ENCODE assay signal across 8 cellular contexts in the genomic region with DNA sequence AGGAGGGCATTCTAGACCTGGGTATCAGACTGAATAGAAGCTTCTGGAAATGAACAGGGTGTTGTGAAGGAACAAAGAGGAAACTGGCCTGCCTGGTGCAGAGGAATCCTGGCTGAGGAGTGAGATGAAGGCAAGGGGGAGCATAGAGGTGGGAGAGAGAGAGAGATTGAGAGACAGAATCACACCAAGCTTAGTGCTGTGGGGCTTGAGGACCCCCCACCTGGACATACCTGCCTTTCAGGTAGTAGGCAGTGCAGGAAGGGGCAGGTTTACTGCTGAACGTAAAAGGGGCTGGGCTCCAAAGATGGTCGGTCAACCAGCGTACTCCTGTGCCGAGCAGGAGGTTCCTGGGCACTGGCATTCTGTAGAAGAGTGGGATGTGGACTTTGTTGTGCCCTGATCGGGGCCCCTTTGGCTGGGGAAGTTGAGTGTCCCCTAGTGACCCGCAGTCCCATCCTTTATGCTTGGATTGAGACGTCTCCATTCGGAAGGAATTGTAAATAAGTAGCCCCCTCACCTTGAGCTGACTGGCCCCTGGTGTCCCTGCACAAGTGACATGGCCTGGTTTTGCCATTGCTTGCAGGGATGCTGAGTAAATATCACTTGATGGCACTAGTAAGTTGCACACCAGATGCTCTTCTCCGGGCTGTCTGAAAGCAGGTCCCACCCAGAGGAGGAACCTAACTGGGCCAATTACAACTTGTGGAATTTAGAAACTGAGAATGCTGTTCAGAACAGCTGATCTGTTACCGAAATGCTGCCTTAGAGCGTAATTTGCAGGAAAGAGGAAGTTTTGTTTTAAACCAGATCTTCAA. TPM values are rescaled to one million over a fixed set of nuclear protein-coding genes. Genes with fewer than 3 reads are reported as not detected.
DNase-seq lines count a peak whose midpoint lies in the region; ATAC-seq and TF ChIP-seq lines count a peak whose summit lies in the region.

No MANE protein-coding gene starts in this region.

- DNase-seq in CD8-positive, alpha-beta T cell, result peak in 6 of 7 experiments; percentile 27 to 58 (median 44)
- DNase-seq in KG1 (lab: John Stamatoyannopoulos, UW) (peak; percentile 51), endodermal cell (peak; percentile 56), mesothelial cell of epicardium (ENCODE audit: low spot score in 2 of 2, unreplicated experiment in 2 of 2) (no peak), NCI-H2171 (lab: John Stamatoyannopoulos, UW) (no peak)
- peak; percentile 79 for DNase-seq in activated CD4-positive, alpha-beta T cell treated with anti-CD3 and anti-CD28 coated beads, Interleukin-2, amount 10 ng/mL, durations not matched to agents 7 days and 5 days

- H3K9me3 ChIP-seq in CD8-positive, alpha-beta T cell (ENCODE audit: low read length), result no peaks in the 10 kb centered on the region
- H3K9me3 ChIP-seq in endodermal cell (ENCODE audit: control insufficient read depth, low read length), result no peaks in the 10 kb centered on the region

- peak overlapping the region; percentile 28 for H3K9ac ChIP-seq in endodermal cell (ENCODE audit: extremely low read depth, low read length, poor library complexity, severe bottlenecking)

- no peak overlapping the region for H3K27ac ChIP-seq in CD8-positive, alpha-beta T cell (ENCODE audit: low read depth, low read length)
- no peak overlapping the region for H3K27ac ChIP-seq in endodermal cell (ENCODE audit: low read depth, low read length)

- ATAC-seq in CD8-positive, alpha-beta T cell, result peak; percentile 43
- ATAC-seq in GM21367 (IDR thresholded peaks at IDR 0.05; ENCODE audit: unreplicated experiment), result peak; percentile 45

- 82 to 83% methylated on average over 9 to 11 of the region's 11 CpGs for WGBS in endodermal cell (ENCODE audit: insufficient coverage in 1 of 2, insufficient read length in 1 of 2), 2 experiments

- intact Hi-C loops in CD8-positive, alpha-beta T cell (cut with DNase I, micrococcal nuclease), result loop anchor here (1.0 to 10.0 kb wide), 7 partner anchors 31 to 457 kb away; a partner anchor contains a TSS

- H3K4me3 Mint-ChIP-seq in CD8-positive, alpha-beta T cell, result peak overlapping the region; percentile 80
- H3K4me3 Mint-ChIP-seq in activated CD4-positive, alpha-beta T cell treated with anti-CD3 and anti-CD28 coated beads, Interleukin-2, amount 10 ng/mL, durations not matched to agents 7 days and 5 days, result peak overlapping the region; percentile 76
- H3K4me3 Mint-ChIP-seq in endodermal cell (peak overlapping the region; percentile 77), mesothelial cell of epicardium (peak overlapping the region; percentile 82)
- H3K4me3 Mint-ChIP-seq in stimulated activated naive CD8-positive, alpha-beta T cell treated with anti-CD3 and anti-CD28 coated beads, Interleukin-15, Interleukin-2, amounts not matched to agents 100 ng/mL and 50 ng/mL, for 24 hours, result peak overlapping the region; percentile 96

- no peaks in the 10 kb centered on the region for H3K36me3 ChIP-seq in CD8-positive, alpha-beta T cell (ENCODE audit: insufficient read depth, low read length)
- H3K36me3 ChIP-seq in endodermal cell (ENCODE audit: control insufficient read depth, insufficient read depth, low read length), result peaks cover 5% of the 10 kb centered on the region

- peaks cover 3% of the 10 kb centered on the region for H3K9me3 Mint-ChIP-seq in CD8-positive, alpha-beta T cell
- H3K9me3 Mint-ChIP-seq in activated CD4-positive, alpha-beta T cell treated with anti-CD3 and anti-CD28 coated beads, Interleukin-2, amount 10 ng/mL, durations not matched to agents 7 days and 5 days, result peaks cover 4% of the 10 kb centered on the region
- H3K9me3 Mint-ChIP-seq in endodermal cell (no peaks in the 10 kb centered on the region), mesothelial cell of epicardium (no peaks in the 10 kb centered on the region)
- H3K9me3 Mint-ChIP-seq in stimulated activated naive CD8-positive, alpha-beta T cell treated with anti-CD3 and anti-CD28 coated beads, Interleukin-15, Interleukin-2, amounts not matched to agents 100 ng/mL and 50 ng/mL, for 24 hours, result peaks cover 4% of the 10 kb centered on the region

- H3K27me3 ChIP-seq in CD8-positive, alpha-beta T cell (ENCODE audit: insufficient read depth, low read length), result no peaks in the 10 kb centered on the region
- H3K27me3 ChIP-seq in endodermal cell (ENCODE audit: control insufficient read depth, insufficient read depth, low read length, poor library complexity, severe bottlenecking), result no peaks in the 10 kb centered on the region

- peak overlapping the region; percentile 84 for H3K27ac Mint-ChIP-seq in CD8-positive, alpha-beta T cell
- H3K27ac Mint-ChIP-seq in activated CD4-positive, alpha-beta T cell treated with anti-CD3 and anti-CD28 coated beads, Interleukin-2, amount 10 ng/mL, durations not matched to agents 7 days and 5 days, result peak overlapping the region; percentile 85
- H3K27ac Mint-ChIP-seq in endodermal cell (peak overlapping the region; percentile 50), mesothelial cell of epicardium (peak overlapping the region; percentile 36)
- H3K27ac Mint-ChIP-seq in stimulated activated naive CD8-positive, alpha-beta T cell treated with anti-CD3 and anti-CD28 coated beads, Interleukin-15, Interleukin-2, amounts not matched to agents 100 ng/mL and 50 ng/mL, for 24 hours, result peak overlapping the region; percentile 87

- peaks cover 38% of the 10 kb centered on the region for H3K4me1 ChIP-seq in CD8-positive, alpha-beta T cell (ENCODE audit: insufficient read depth, low read length)
- H3K4me1 ChIP-seq in endodermal cell (ENCODE audit: control insufficient read depth, insufficient read depth, low read length), result no peaks in the 10 kb centered on the region

- H3K4me3 ChIP-seq in CD8-positive, alpha-beta T cell (ENCODE audit: low read depth, low read length), result peak overlapping the region; percentile 59
- H3K4me3 ChIP-seq in endodermal cell (ENCODE audit: low read length), result peak overlapping the region; percentile 82

- peaks cover 40% of the 10 kb centered on the region for H3K4me1 Mint-ChIP-seq in CD8-positive, alpha-beta T cell (ENCODE audit: low read depth)
- H3K4me1 Mint-ChIP-seq in activated CD4-positive, alpha-beta T cell treated with anti-CD3 and anti-CD28 coated beads, Interleukin-2, amount 10 ng/mL, durations not matched to agents 7 days and 5 days, result peaks cover 46% of the 10 kb centered on the region
- peaks cover 22% of the 10 kb centered on the region for H3K4me1 Mint-ChIP-seq in endodermal cell
- peaks cover 25% of the 10 kb centered on the region for H3K4me1 Mint-ChIP-seq in mesothelial cell of epicardium
- H3K4me1 Mint-ChIP-seq in stimulated activated naive CD8-positive, alpha-beta T cell treated with anti-CD3 and anti-CD28 coated beads, Interleukin-15, Interleukin-2, amounts not matched to agents 100 ng/mL and 50 ng/mL, for 24 hours (ENCODE audit: low read depth), result peaks cover 46% of the 10 kb centered on the region

- no peak for TF ChIP-seq CTCF in CD8-positive, alpha-beta T cell (IDR thresholded peaks at IDR 0.05)
- TF ChIP-seq CTCF in endodermal cell (conservative IDR thresholded peaks at IDR 0.05) (no peak), mesothelial cell of epicardium (IDR thresholded peaks at IDR 0.05; ENCODE audit: unreplicated experiment) (no peak)

- POLR2A ChIA-PET in CD8-positive, alpha-beta T cell (lab: Charles Lee), result interaction anchor here (1.4 kb wide), 1 partner anchor 92 kb away, joined by 4 read pairs; a partner anchor contains a TSS
- POLR2A ChIA-PET in activated CD4-positive, alpha-beta T cell treated with anti-CD3 and anti-CD28 coated beads, Interleukin-2, amount 10 ng/mL, durations not matched to agents 7 days and 5 days (lab: Charles Lee), result no interaction called here

- CTCF ChIA-PET in CD8-positive, alpha-beta T cell (lab: Charles Lee), result interaction anchor here (0.7 to 2.1 kb wide), 10 partner anchors 8 to 296 kb away, joined by 3 to 13 read pairs (median 3); no protein-coding TSS in a partner anchor
- CTCF ChIA-PET in activated CD4-positive, alpha-beta T cell treated with anti-CD3 and anti-CD28 coated beads, Interleukin-2, amount 10 ng/mL, durations not matched to agents 7 days and 5 days (lab: Charles Lee), result interaction anchor here (0.6 to 3.2 kb wide), 4 partner anchors 11 to 26 kb away, joined by 3 to 23 read pairs (median 5); no protein-coding TSS in a partner anchor

- peaks cover 3% of the 10 kb centered on the region for H3K36me3 Mint-ChIP-seq in CD8-positive, alpha-beta T cell
- H3K36me3 Mint-ChIP-seq in activated CD4-positive, alpha-beta T cell treated with anti-CD3 and anti-CD28 coated beads, Interleukin-2, amount 10 ng/mL, durations not matched to agents 7 days and 5 days (ENCODE audit: low read depth), result peaks cover 19% of the 10 kb centered on the region
- peaks cover 3% of the 10 kb centered on the region for H3K36me3 Mint-ChIP-seq in endodermal cell (ENCODE audit: low read depth)
- H3K36me3 Mint-ChIP-seq in mesothelial cell of epicardium, result no peaks in the 10 kb centered on the region
- H3K36me3 Mint-ChIP-seq in stimulated activated naive CD8-positive, alpha-beta T cell treated with anti-CD3 and anti-CD28 coated beads, Interleukin-15, Interleukin-2, amounts not matched to agents 100 ng/mL and 50 ng/mL, for 24 hours (ENCODE audit: low read depth), result peaks cover 21% of the 10 kb centered on the region

- no peaks in the 10 kb centered on the region for H3K27me3 Mint-ChIP-seq in CD8-positive, alpha-beta T cell (ENCODE audit: low read depth)
- no peaks in the 10 kb centered on the region for H3K27me3 Mint-ChIP-seq in activated CD4-positive, alpha-beta T cell treated with anti-CD3 and anti-CD28 coated beads, Interleukin-2, amount 10 ng/mL, durations not matched to agents 7 days and 5 days
- H3K27me3 Mint-ChIP-seq in endodermal cell (ENCODE audit: insufficient read depth) (peaks cover 6% of the 10 kb centered on the region), mesothelial cell of epicardium (ENCODE audit: low read depth) (no peaks in the 10 kb centered on the region)
- H3K27me3 Mint-ChIP-seq in stimulated activated naive CD8-positive, alpha-beta T cell treated with anti-CD3 and anti-CD28 coated beads, Interleukin-15, Interleukin-2, amounts not matched to agents 100 ng/mL and 50 ng/mL, for 24 hours, result no peaks in the 10 kb centered on the region

RNA-seq across cellular contexts. Expression of a gene that starts 1.4 kb away (rescaled TPM):
- total RNA-seq in CD8-positive, alpha-beta T cell, result 10 to 100 TPM; 16.5 to 18.4 TPM
- 10 to 100 TPM; 71.4 to 80.5 TPM for total RNA-seq in activated CD4-positive, alpha-beta T cell treated with anti-CD3 and anti-CD28 coated beads, Interleukin-2, amount 10 ng/mL, durations not matched to agents 7 days and 5 days
- total RNA-seq in endodermal cell, result 10 to 100 TPM; 58.3 to 59.2 TPM
- 48.0 TPM for polyA plus RNA-seq in endodermal cell (2013, experiment 1 of 2)
- polyA plus RNA-seq in endodermal cell (2013, experiment 2 of 2), result 41.5 TPM
- 31.9 to 36.4 TPM (median 33.4 TPM) in 3 replicates for total RNA-seq in mesothelial cell of epicardium

Comparison
In these comparisons a context has a peak if more than half of its experiments do, and no peak if none do; other contexts are left out.
1. DNase-seq: peak in CD8-positive, alpha-beta T cell (6 of 7), KG1 (single experiment), activated CD4-positive, alpha-beta T cell treated with anti-CD3 and anti-CD28 coated beads, Interleukin-2, amount 10 ng/mL, durations not matched to agents 7 days and 5 days (single experiment) and endodermal cell (single experiment); none in mesothelial cell of epicardium (0 of 2) and NCI-H2171 (single experiment).
2. H3K27ac Mint-ChIP-seq: peak in every context shown above with its lines; median percentile 87 in stimulated activated naive CD8-positive, alpha-beta T cell treated with anti-CD3 and anti-CD28 coated beads, Interleukin-15, Interleukin-2, amounts not matched to agents 100 ng/mL and 50 ng/mL, for 24 hours; 85 in activated CD4-positive, alpha-beta T cell treated with anti-CD3 and anti-CD28 coated beads, Interleukin-2, amount 10 ng/mL, durations not matched to agents 7 days and 5 days; 84 in CD8-positive, alpha-beta T cell; 50 in endodermal cell; 36 in mesothelial cell of epicardium.
3. Peak in every context shown above with its lines, with median percentiles within 50 percentile points of each other: H3K4me3 Mint-ChIP-seq.